Comparison of ENCODE assay signal across 1 cellular context in genomic region chr10:89523274-89523673, GRCh38.
TF ChIP-seq lines count a peak whose summit lies in the region.

No MANE protein-coding gene starts in this region.

TF ChIP-seq in A549, 52 proteins besides CTCF, POLR2A, EP300 and RAD21 (continued from another document):
- TF ChIP-seq MAX (IDR thresholded peaks at IDR 0.05) (no peak), ZFP36 (IDR thresholded peaks at IDR 0.05; ENCODE audit: borderline replicate concordance, partially characterized antibody) (no peak), RCOR1 (IDR thresholded peaks at IDR 0.05; ENCODE audit: low read depth, low read length) (no peak), HMGXB4 (CRISPR knock-in tag; IDR thresholded peaks at IDR 0.05; ENCODE audit: borderline replicate concordance) (no peak), TP53 (CRISPR knock-in tag; IDR thresholded peaks at IDR 0.05) (no peak), SMC3 (IDR thresholded peaks at IDR 0.05) (no peak), BCL3 (IDR thresholded peaks at IDR 0.05) (no peak), HOXA7 (CRISPR knock-in tag; IDR thresholded peaks at IDR 0.05) (no peak)
